ENCODE assay signal across 19 cellular contexts in genomic region chr20:54103762-54104600, GRCh38. TPM values are rescaled to one million over a fixed set of nuclear protein-coding genes. Genes with fewer than 3 reads are reported as not detected.
A peak's percentile ranks its signal among the peaks of the same experiment; 100 is the strongest.
DNase-seq lines count a peak whose midpoint lies in the region; ATAC-seq, FAIRE-seq and TF ChIP-seq lines count a peak whose summit lies in the region.
"Had no signal": no experiment of that assay in that cellular context is flagged by ENCODE, and none has a peak within 500 bp of the region (broad histone marks: within the 10 kb centered on the region; RNA-seq: fewer than 3 reads in every experiment).

No MANE protein-coding gene starts in this region.

- no peaks in the 10 kb centered on the region for H3K4me1 ChIP-seq in PC-3 (ENCODE audit: insufficient read depth, low read length)
- H3K4me1 ChIP-seq in HepG2 (ENCODE audit: insufficient read depth, low read length) = peaks cover 87% of the 10 kb centered on the region
- no peaks in the 10 kb centered on the region for H3K4me1 ChIP-seq in GM23248 (ENCODE audit: insufficient read depth)

- H3K9me3 ChIP-seq in PC-3 (ENCODE audit: low read length) (no peaks in the 10 kb centered on the region), HepG2 (ENCODE audit: low read length) (no peaks in the 10 kb centered on the region), GM23248 (ENCODE audit: low read depth) (no peaks in the 10 kb centered on the region)
- H3K9me3 ChIP-seq: spleen, suprapubic skin had no signal

- TF ChIP-seq CTCF in 22Rv1 (IDR thresholded peaks at IDR 0.05) = peak; percentile 73
- no peak; the same call in 1 of the 2 replicates for TF ChIP-seq CTCF in PC-3 (conservative IDR thresholded peaks at IDR 0.05; ENCODE audit: low read depth, low read length)
- TF ChIP-seq CTCF in HepG2 (CRISPR knock-in tag; IDR thresholded peaks at IDR 0.05) = peak; percentile 34; the same call in 1 of the 2 replicates

- no peak overlapping the region for H3K4me2 ChIP-seq in PC-3 (ENCODE audit: low read length)
- H3K4me2 ChIP-seq in HepG2 (ENCODE audit: low read depth, low read length) = peak overlapping the region; percentile 82
- H3K4me2 ChIP-seq in GM23248 (ENCODE audit: unreplicated experiment) = no peak overlapping the region

- no peak overlapping the region for H3K9ac ChIP-seq in PC-3 (ENCODE audit: low read length)
- peak overlapping the region; percentile 79 for H3K9ac ChIP-seq in HepG2 (ENCODE audit: insufficient read depth, low read depth, low read length)
- H3K9ac ChIP-seq in GM23248 = no peak overlapping the region

- ATAC-seq in GM21515 (IDR thresholded peaks at IDR 0.05; ENCODE audit: unreplicated experiment) = peak; percentile 22
- peak; percentile 10; the same call in 1 of the 2 replicates for ATAC-seq in PC-3
- ATAC-seq in HepG2 = peak; percentile 78

- H3K4me3 ChIP-seq in PC-3 (ENCODE audit: low read length) (no peak overlapping the region), HepG2 (replicated peaks in 1 of 3; ENCODE audit: insufficient read depth in 1 of 3, low read depth in 2 of 3, low read length in 3 of 3) (peak overlapping the region; percentile 22 to 39 (median 24); a peak in 2 of 6 replicates), GM23248 (no peak overlapping the region)
- H3K4me3 ChIP-seq: spleen, suprapubic skin had no signal

- intact Hi-C loops in PC-3 (cut with micrococcal nuclease) = loop anchor here (1.0 to 2.0 kb wide), 2 partner anchors 45 to 95 kb away; no protein-coding TSS in a partner anchor
- intact Hi-C loops in HepG2 (cut with micrococcal nuclease; ENCODE audit: unreplicated experiment) = loop anchor here (1.0 to 10.0 kb wide), 7 partner anchors 12 to 529 kb away; no protein-coding TSS in a partner anchor

- no peak overlapping the region for H3K27ac ChIP-seq in 22Rv1
- no peak overlapping the region for H3K27ac ChIP-seq in PC-3 (ENCODE audit: low read length)
- peak overlapping the region; percentile 96 for H3K27ac ChIP-seq in HepG2 (ENCODE audit: extremely low read length, insufficient read depth, low read length)
- H3K27ac ChIP-seq in GM23248 = no peak overlapping the region
- H3K27ac ChIP-seq: spleen, suprapubic skin had no signal

- peak in 1 of 2 experiments; percentile 59; a peak in 2 of 4 replicates for TF ChIP-seq POLR2A in HepG2 (IDR thresholded peaks at IDR 0.05; ENCODE audit: insufficient read depth in 1 of 2, low read depth in 2 of 2, low read length in 2 of 2)

- CTCF ChIA-PET in PC-3 (lab: Charles Lee) (interaction anchor here (0.6 to 1.6 kb wide), 3 partner anchors 18 to 104 kb away, joined by 3 to 6 read pairs (median 3); partner anchors contain the start of gene PFDN4), HepG2 (lab: Yijun Ruan, JAX; ENCODE audit: low intra/inter-chr PET ratio, low total read pairs) (interaction anchor here (1.0 to 4.7 kb wide), 5 partner anchors 12 to 93 kb away, joined by 3 to 92 read pairs (median 4); no protein-coding TSS in a partner anchor)

- no peaks in the 10 kb centered on the region for H3K27me3 ChIP-seq in PC-3 (ENCODE audit: low read length)
- H3K27me3 ChIP-seq in HepG2 (ENCODE audit: control insufficient read depth in 1 of 2, insufficient read depth in 2 of 2, low read length in 2 of 2) = no peaks in the 10 kb centered on the region
- H3K27me3 ChIP-seq in GM23248 (replicated peaks; ENCODE audit: insufficient read depth) = no peaks in the 10 kb centered on the region
- H3K27me3 ChIP-seq: suprapubic skin had no signal

- WGBS in HepG2 (ENCODE audit: low lambda C conversion rate) = 6% methylated on average over 6 of the region's 6 CpGs
- WGBS in GM23248 (ENCODE audit: low coverage in 1 of 2, low lambda C conversion rate in 2 of 2, missing lambda C conversion rate in 2 of 2), 2 experiments = 72 to 78% methylated on average over 6 of the region's 6 CpGs

- H2AFZ ChIP-seq in PC-3 (ENCODE audit: low read length) (0 out of 2 replicates have a peak overlapping the region, but pooled peaks have one; percentile 8), HepG2 (ENCODE audit: low read length) (no peak overlapping the region), GM23248 (no peak overlapping the region)

- TF ChIP-seq RAD21 in HepG2 (CRISPR knock-in tag; IDR thresholded peaks at IDR 0.05) = peak; percentile 70

- POLR2A ChIA-PET in PC-3 (lab: Charles Lee; ENCODE audit: unreplicated experiment) (no interaction called here), HepG2 (lab: Yijun Ruan, JAX) (interaction anchor here (0.6 to 11.5 kb wide), 23 partner anchors 13 to 481 kb away, joined by 3 to 287 read pairs (median 8); partner anchors contain the start of genes BCAS1, CYP24A1 and PFDN4)

- H3K36me3 ChIP-seq in PC-3 (ENCODE audit: low read depth, low read length) (no peaks in the 10 kb centered on the region), HepG2 (replicated peaks in 1 of 2; ENCODE audit: control insufficient read depth in 1 of 2, insufficient read depth in 2 of 2, low read length in 2 of 2) (no peaks in the 10 kb centered on the region), GM23248 (ENCODE audit: low read depth) (no peaks in the 10 kb centered on the region)
- H3K36me3 ChIP-seq: spleen, suprapubic skin had no signal

- in situ Hi-C loops in HepG2 (cut with HindIII; ENCODE audit: extremely low pct_ligation_motif_present, low pct_unique_long_range_greater_than_20kb) = no loop called here
- in situ Hi-C loops in GM23248 (cut with MboI) = no loop called here

- BruUV-seq in PC-3 (replicated peaks; lab: Mats Ljungman, UMichigan) = no TSS peak
- BruUV-seq in HepG2 (replicated peaks; lab: Mats Ljungman, UMichigan) = no TSS peak

- H3F3A ChIP-seq in PC-3 (ENCODE audit: low read length, unreplicated experiment) (no peaks in the 10 kb centered on the region), GM23248 (ENCODE audit: insufficient read depth) (no peaks in the 10 kb centered on the region)

- H3K79me2 ChIP-seq in PC-3 (ENCODE audit: low read length) (no peaks in the 10 kb centered on the region), HepG2 (ENCODE audit: insufficient read depth, low read length) (no peaks in the 10 kb centered on the region), GM23248 (ENCODE audit: insufficient read depth) (no peaks in the 10 kb centered on the region)

- TF ChIP-seq EP300 in HepG2 (IDR thresholded peaks at IDR 0.05; ENCODE audit: low read depth in 2 of 2, low read length in 2 of 2) = peak; percentile 100
- peak; percentile 99 for TF ChIP-seq EP300 in HepG2 (CRISPR knock-in tag; IDR thresholded peaks at IDR 0.05; ENCODE audit: borderline replicate concordance)

- H4K20me1 ChIP-seq in PC-3 (ENCODE audit: low read length) = no peaks in the 10 kb centered on the region
- H4K20me1 ChIP-seq in HepG2 (ENCODE audit: insufficient read depth, low read length) = no peaks in the 10 kb centered on the region
- H4K20me1 ChIP-seq in GM23248 (ENCODE audit: insufficient read depth) = no peaks in the 10 kb centered on the region

- DNase-seq in PC-3 (no peak), HepG2 (ENCODE audit: low spot score) (peak; percentile 100), DMS53 (lab: John Stamatoyannopoulos, UW) (no peak), GM23248 (no peak), GM19240 (ENCODE audit: insufficient read length, low spot score) (no peak)
- no peak for DNase-seq in activated CD8-positive, alpha-beta memory T cell treated with anti-CD3 and anti-CD28 coated beads, Interleukin-2, amount 50 U/mL, for 48 hours
- DNase-seq: DMS79 treated with DMSO at 0.1 percent for 48 hours, NCI-H1694 treated with DMSO at 0.1 percent for 48 hours had no signal

- FAIRE-seq in HepG2 (lab: Jason Lieb, UNC) = peak; percentile 98
- FAIRE-seq: colon, keratinocyte had no signal

- H3K9me2 ChIP-seq in PC-3 (replicated peaks; ENCODE audit: low read length) (no peaks in the 10 kb centered on the region), GM23248 (ENCODE audit: insufficient read depth) (no peaks in the 10 kb centered on the region)

TF ChIP-seq in HepG2, 621 proteins besides CTCF, POLR2A, EP300 and RAD21 (continues in another document):
- TF ChIP-seq JUNB (CRISPR knock-in tag; IDR thresholded peaks at IDR 0.05; ENCODE audit: borderline replicate concordance) = peak; percentile 55; the same call in 1 of the 2 replicates

RNA-seq across cellular contexts. Expression of gene BCAS1, which starts 33.6 kb away (rescaled TPM):
- 0.18 and 0.35 TPM in 2 replicates for total RNA-seq in PC-3 (2014; rRNA removed)
- total RNA-seq in HepG2 (2016; rRNA removed; fragmentation: Illumina TruSeq; extraction: Trizol) = 0.67 and 0.91 TPM in 2 replicates
- total RNA-seq in HepG2 (2016; cell fraction: cytosol; rRNA removed; fragmentation: Illumina TruSeq; extraction: Trizol; ENCODE audit: low read depth) = 0.09 and 0.10 TPM in 2 replicates
- 0.43 and 1.0 TPM in 2 replicates for total RNA-seq in HepG2 (2016; cell fraction: insoluble cytoplasmic fraction; rRNA removed; fragmentation: Illumina TruSeq; extraction: Trizol)
- 0.17 and 0.28 TPM in 2 replicates for total RNA-seq in HepG2 (2016; cell fraction: membrane; rRNA removed; fragmentation: Illumina TruSeq; extraction: Trizol)
- total RNA-seq in HepG2 (2016; cell fraction: nucleus; rRNA removed; fragmentation: Illumina TruSeq; extraction: Trizol) = 0.53 and 0.62 TPM in 2 replicates
- 0.55 and 0.95 TPM in 2 replicates for polyA plus RNA-seq in HepG2 (2011; rRNA removed)
- 0.58 and 0.74 TPM in 2 replicates for polyA plus RNA-seq in HepG2 (2011; cell fraction: cytosol; rRNA removed)
- 1.00 and 1.0 TPM in 2 replicates for polyA plus RNA-seq in HepG2 (2011; cell fraction: nucleus; rRNA removed)
- 0.56 and 1.8 TPM in 2 replicates for polyA plus RNA-seq in HepG2 (2012)
- polyA plus RNA-seq in HepG2 (2016; cell fraction: cytosol; fragmentation: Illumina TruSeq; extraction: Trizol; ENCODE audit: low read depth) = 0.08 TPM in 1 of 2 replicates, not detected in the other
- polyA plus RNA-seq in HepG2 (2016; cell fraction: insoluble cytoplasmic fraction; fragmentation: Illumina TruSeq; extraction: Trizol; ENCODE audit: low read depth) = 0.65 and 0.69 TPM in 2 replicates
- 0.12 TPM in 1 of 2 replicates, not detected in the other for polyA plus RNA-seq in HepG2 (2016; cell fraction: membrane; fragmentation: Illumina TruSeq; extraction: Trizol; ENCODE audit: low read depth)
- polyA plus RNA-seq in HepG2 (2016; cell fraction: nucleus; fragmentation: Illumina TruSeq; extraction: Trizol; ENCODE audit: insufficient read depth, low read depth) = 0.41 and 0.48 TPM in 2 replicates
- 0.22 TPM in 1 of 2 replicates, not detected in the other for polyA minus RNA-seq in HepG2 (2011; rRNA and poly(A)+ RNA removed; ENCODE audit: low replicate concordance)
- polyA minus RNA-seq in HepG2 (2011; cell fraction: cytosol; rRNA and poly(A)+ RNA removed) = 0.59 and 0.62 TPM in 2 replicates
- 2.2 and 2.4 TPM in 2 replicates for polyA minus RNA-seq in HepG2 (2011; cell fraction: nucleus; rRNA and poly(A)+ RNA removed)
- not detected in 2 replicates for total RNA-seq in GM23248 (2014; rRNA removed; shearing (Covaris generic))
- polyA plus RNA-seq in GM23248 (2016; fragmentation: Nextera tagmentation; extraction: Ambion mirVana) = 0.38 and 0.41 TPM in 2 replicates
- total RNA-seq: activated CD4-positive, alpha-beta memory T cell treated with anti-CD3 and anti-CD28 coated beads, Interleukin-2, amount 10 ng/mL, durations not matched to agents 7 days and 5 days; activated T-cell treated with anti-CD3 and anti-CD28 coated beads, Interleukin-2, amount 50 U/mL, for 72 hours; pulmonary artery endothelial cell; Right ventricle myocardium superior had no signal
- polyA plus RNA-seq: keratinocyte, neural cell had no signal

Comparison
In these comparisons a context has a peak if more than half of its experiments do, and no peak if none do; other contexts are left out.
1. ATAC-seq: peak in every context shown above with its lines; median percentile 78 in HepG2; 22 in GM21515; 10 in PC-3.
2. H3K4me3 ChIP-seq: peak in HepG2 (3 of 3); none in PC-3 (single experiment) and GM23248 (single experiment).